ENCODE assay signal across 8 cellular contexts in genomic region chr16:57185446-57185944, GRCh38. TPM values are rescaled to one million over a fixed set of nuclear protein-coding genes. Genes with fewer than 3 reads are reported as not detected.
DNase-seq lines count a peak whose midpoint lies in the region; ATAC-seq, FAIRE-seq and TF ChIP-seq lines count a peak whose summit lies in the region.

No MANE protein-coding gene starts in this region.

- peak overlapping the region; percentile 79 to 97 (median 91) for H3K27ac ChIP-seq in BLaER1 treated with 17β-estradiol and CSF1 and Interleukin-3, amounts not matched to agents 10 nM and 100 nM
- H3K27ac ChIP-seq in left lung: peak overlapping the region; percentile 86 to 91

- no peak for FAIRE-seq in GM18507 (lab: Jason Lieb, UNC)

- H3K27me3 Mint-ChIP-seq in stimulated activated naive CD8-positive, alpha-beta T cell treated with anti-CD3 and anti-CD28 coated beads, Interleukin-15, Interleukin-2, amounts not matched to agents 100 ng/mL and 50 ng/mL, for 24 hours: no peaks in the 10 kb centered on the region

- peaks cover 6% of the 10 kb centered on the region for H3K36me3 Mint-ChIP-seq in stimulated activated naive CD8-positive, alpha-beta T cell treated with anti-CD3 and anti-CD28 coated beads, Interleukin-15, Interleukin-2, amounts not matched to agents 100 ng/mL and 50 ng/mL, for 24 hours (ENCODE audit: low read depth)

- no peaks in the 10 kb centered on the region for H3K27me3 ChIP-seq in BLaER1 treated with 17β-estradiol and CSF1 and Interleukin-3, amounts not matched to agents 10 nM and 100 nM
- H3K27me3 ChIP-seq in left lung: no peaks in the 10 kb centered on the region

- H3K4me2 ChIP-seq in BLaER1 treated with 17β-estradiol and CSF1 and Interleukin-3, amounts not matched to agents 10 nM and 100 nM: peak overlapping the region; percentile 87 to 99 (median 91)

- H3K4me1 ChIP-seq in BLaER1 treated with 17β-estradiol and CSF1 and Interleukin-3, amounts not matched to agents 10 nM and 100 nM: peaks cover 22 to 46% (median 36%) of the 10 kb centered on the region in 10 experiments
- H3K4me1 ChIP-seq in left lung: peaks cover 0 to 50% of the 10 kb centered on the region in 2 donors

- intact Hi-C loops in left lung (cut with DNase I): no loop called here

- peak overlapping the region; percentile 83 to 99 (median 88) for H3K4me3 ChIP-seq in BLaER1 treated with 17β-estradiol and CSF1 and Interleukin-3, amounts not matched to agents 10 nM and 100 nM
- peak overlapping the region; percentile 89 to 95 for H3K4me3 ChIP-seq in left lung

- TF ChIP-seq CTCF in left lung (IDR thresholded peaks at IDR 0.05): no peak

- ATAC-seq in HG02938 (IDR thresholded peaks at IDR 0.05; ENCODE audit: unreplicated experiment) (peak; percentile 36), left lung (peak; percentile 26)

- H3K9me3 ChIP-seq in BLaER1 treated with 17β-estradiol and CSF1 and Interleukin-3, amounts not matched to agents 10 nM and 100 nM (replicated peaks in 1 of 11): no peaks in the 10 kb centered on the region
- no peaks in the 10 kb centered on the region for H3K9me3 ChIP-seq in left lung

- H4K20me1 ChIP-seq in BLaER1 treated with 17β-estradiol and CSF1 and Interleukin-3, amounts not matched to agents 10 nM and 100 nM: peaks cover 16 to 54% (median 32%) of the 10 kb centered on the region in 11 experiments; a peak in 19 of 22 replicates

- H3K27ac Mint-ChIP-seq in stimulated activated naive CD8-positive, alpha-beta T cell treated with anti-CD3 and anti-CD28 coated beads, Interleukin-15, Interleukin-2, amounts not matched to agents 100 ng/mL and 50 ng/mL, for 24 hours: peak overlapping the region; percentile 97

- DNase-seq in GM18507 (ENCODE audit: extremely low spot score, insufficient read length, low read depth) (peak; percentile 23), RKO (ENCODE audit: low spot score) (peak; percentile 82), dedifferentiated amniotic fluid mesenchymal stem cell (ENCODE audit: extremely low spot score) (peak; percentile 45), left lung (peak; percentile 55 to 88), NCI-H2029 (lab: John Stamatoyannopoulos, UW) (no peak)

- H3K36me3 ChIP-seq in BLaER1 treated with 17β-estradiol and CSF1 and Interleukin-3, amounts not matched to agents 10 nM and 100 nM: peaks cover 4 to 24% (median 11%) of the 10 kb centered on the region in 11 experiments; a peak in 16 of 22 replicates
- no peaks in the 10 kb centered on the region for H3K36me3 ChIP-seq in left lung

- no peaks in the 10 kb centered on the region for H3K9me3 Mint-ChIP-seq in stimulated activated naive CD8-positive, alpha-beta T cell treated with anti-CD3 and anti-CD28 coated beads, Interleukin-15, Interleukin-2, amounts not matched to agents 100 ng/mL and 50 ng/mL, for 24 hours

- peak overlapping the region; percentile 100 for H3K4me3 Mint-ChIP-seq in stimulated activated naive CD8-positive, alpha-beta T cell treated with anti-CD3 and anti-CD28 coated beads, Interleukin-15, Interleukin-2, amounts not matched to agents 100 ng/mL and 50 ng/mL, for 24 hours

- H3K4me1 Mint-ChIP-seq in stimulated activated naive CD8-positive, alpha-beta T cell treated with anti-CD3 and anti-CD28 coated beads, Interleukin-15, Interleukin-2, amounts not matched to agents 100 ng/mL and 50 ng/mL, for 24 hours (ENCODE audit: low read depth): peaks cover 42% of the 10 kb centered on the region

- peak overlapping the region; percentile 89 to 98 (median 93) for H3K9ac ChIP-seq in BLaER1 treated with 17β-estradiol and CSF1 and Interleukin-3, amounts not matched to agents 10 nM and 100 nM

RNA-seq across cellular contexts. Expression of gene PSME3IP1, which starts 0.3 kb away (rescaled TPM):
- total RNA-seq in left lung: 10 to 100 TPM; 53.1 to 71.8 TPM

RNA-seq across cellular contexts. Expression of gene RSPRY1, which starts 0.6 kb away (rescaled TPM):
- 10 to 100 TPM; 32.5 to 36.6 TPM for total RNA-seq in left lung

RNA-seq across cellular contexts. Expression of gene ARL2BP, which starts 59.6 kb away (rescaled TPM):
- total RNA-seq in left lung: 10 to 100 TPM; 51.4 to 69.3 TPM
